In genomic region chr16:80899804-80900592, GRCh38 we compare ENCODE assay signal across 10 cellular contexts.
A peak's percentile ranks its signal among the peaks of the same experiment; 100 is the strongest.
DNase-seq lines count a peak whose midpoint lies in the region; ATAC-seq, FAIRE-seq and TF ChIP-seq lines count a peak whose summit lies in the region.
"Had no signal": no experiment of that assay in that cellular context is flagged by ENCODE, and none has a peak within 500 bp of the region (broad histone marks: within the 10 kb centered on the region; RNA-seq: fewer than 3 reads in every experiment).

No MANE protein-coding gene starts in this region.

- H3K9me3 Mint-ChIP-seq in GM23338 = no peaks in the 10 kb centered on the region
- no peaks in the 10 kb centered on the region for H3K9me3 Mint-ChIP-seq in immature natural killer cell
- H3K9me3 Mint-ChIP-seq: stimulated activated effector memory CD8-positive, alpha-beta T cell treated with anti-CD3 and anti-CD28 coated beads, Interleukin-12 subunit alpha, Interleukin-12 subunit beta, amount 100 ng/mL, for 72 hours had no signal

- POLR2A ChIA-PET in GM10248 (lab: Yijun Ruan, JAX) = no interaction called here

- no peaks in the 10 kb centered on the region for H3K79me2 ChIP-seq in GM23338 (replicated peaks; ENCODE audit: insufficient read depth)

- H4K20me1 ChIP-seq in GM23338 (replicated peaks; ENCODE audit: insufficient read depth) = no peaks in the 10 kb centered on the region

- TF ChIP-seq CTCF in brain microvascular endothelial cell (IDR thresholded peaks at IDR 0.05; ENCODE audit: low read depth, low read length, missing control alignments) = peak; percentile 21
- no peak for TF ChIP-seq CTCF in suprapubic skin (IDR thresholded peaks at IDR 0.05)
- TF ChIP-seq CTCF in GM10248 (IDR thresholded peaks at IDR 0.05; ENCODE audit: control extremely low read depth, extremely low read depth, low read depth, missing control alignments) = no peak
- TF ChIP-seq CTCF in GM23338 (conservative IDR thresholded peaks at IDR 0.05; ENCODE audit: low read depth in 2 of 2) = no peak

- H3K4me3 ChIP-seq in brain microvascular endothelial cell (ENCODE audit: low read depth, low read length) (no peak overlapping the region), suprapubic skin (no peak overlapping the region), GM23338 (no peak overlapping the region)

- peaks cover 4% of the 10 kb centered on the region for H3K27me3 Mint-ChIP-seq in GM23338 (ENCODE audit: insufficient read depth, low read depth, poor library complexity)
- peaks cover 0 to 5% (median 2%) of the 10 kb centered on the region in 3 donors for H3K27me3 Mint-ChIP-seq in immature natural killer cell (ENCODE audit: low read depth in 3 of 3)

- H3K27ac ChIP-seq in brain microvascular endothelial cell = peak overlapping the region; percentile 66
- H3K27ac ChIP-seq in suprapubic skin = no peak overlapping the region
- H3K27ac ChIP-seq in GM23338 (ENCODE audit: low read depth) = no peak overlapping the region

- FAIRE-seq in HTR-8/SVneo (lab: Jason Lieb, UNC) = no peak

- 35% methylated on average over 11 of the region's 11 CpGs for WGBS in suprapubic skin

- H2AFZ ChIP-seq in GM23338 = no peak overlapping the region

- H3K27ac Mint-ChIP-seq in GM23338 (no peak overlapping the region), immature natural killer cell (no peak overlapping the region)
- H3K27ac Mint-ChIP-seq: stimulated activated effector memory CD8-positive, alpha-beta T cell treated with anti-CD3 and anti-CD28 coated beads, Interleukin-12 subunit alpha, Interleukin-12 subunit beta, amount 100 ng/mL, for 72 hours had no signal

- 0 out of 2 replicates have a peak, but pooled peaks cover 7% of the 10 kb centered on the region for H3K9me2 ChIP-seq in GM23338 (ENCODE audit: insufficient read depth)

- no peak overlapping the region for H3K4me2 ChIP-seq in GM23338

- no peak for TF ChIP-seq POLR2A in suprapubic skin (IDR thresholded peaks at IDR 0.05)

- no peaks in the 10 kb centered on the region for H3K9me3 ChIP-seq in suprapubic skin

- in situ Hi-C loops in brain microvascular endothelial cell (cut with HindIII; ENCODE audit: low pct_ligation_motif_present, low sequenced_read_pairs) = no loop called here

- no peak for TF ChIP-seq EP300 in suprapubic skin (IDR thresholded peaks at IDR 0.05)

- DNase-seq in HTR-8/SVneo (ENCODE audit: insufficient read length, low spot score) (peak; percentile 35), brain microvascular endothelial cell (peak; percentile 93), hypothalamus (lab: John Stamatoyannopoulos, UW) (peak in 39 of 51 donors; percentile 1 to 63 (median 33)), suprapubic skin (ENCODE audit: low spot score in 2 of 2) (peak; percentile 62 to 88), GM10248 (ENCODE audit: extremely low spot score) (no peak), NCI-H1694 treated with DMSO at 0.1 percent for 48 hours (lab: John Stamatoyannopoulos, UW) (no peak), GM23338 (ENCODE audit: low spot score) (no peak), immature natural killer cell (no peak)
- DNase-seq: islet precursor cell had no signal

- CTCF ChIA-PET in GM10248 (lab: Yijun Ruan, JAX) = interaction anchor here (1.4 kb wide), 1 partner anchor 373 kb away, joined by 3 read pairs; no protein-coding TSS in a partner anchor

- no peaks in the 10 kb centered on the region for H3K4me1 ChIP-seq in suprapubic skin
- no peaks in the 10 kb centered on the region for H3K4me1 ChIP-seq in GM23338 (ENCODE audit: insufficient read depth)

- no peak for ATAC-seq in GM23338
- ATAC-seq: stimulated activated effector memory CD8-positive, alpha-beta T cell treated with anti-CD3 and anti-CD28 coated beads, Interleukin-12 subunit alpha, Interleukin-12 subunit beta, amount 100 ng/mL, for 72 hours had no signal

- no peaks in the 10 kb centered on the region for H3K36me3 ChIP-seq in brain microvascular endothelial cell (replicated peaks)
- no peaks in the 10 kb centered on the region for H3K36me3 ChIP-seq in suprapubic skin
- H3K36me3 ChIP-seq in GM23338 (ENCODE audit: insufficient read depth) = no peaks in the 10 kb centered on the region

- H3K36me3 Mint-ChIP-seq in GM23338 (ENCODE audit: low read depth) (no peaks in the 10 kb centered on the region), immature natural killer cell (no peaks in the 10 kb centered on the region)
- H3K36me3 Mint-ChIP-seq: stimulated activated effector memory CD8-positive, alpha-beta T cell treated with anti-CD3 and anti-CD28 coated beads, Interleukin-12 subunit alpha, Interleukin-12 subunit beta, amount 100 ng/mL, for 72 hours had no signal

- no peaks in the 10 kb centered on the region for H3F3A ChIP-seq in GM23338 (replicated peaks; ENCODE audit: low read depth)

- H3K27me3 ChIP-seq in brain microvascular endothelial cell (replicated peaks) = no peaks in the 10 kb centered on the region
- H3K27me3 ChIP-seq in suprapubic skin = no peaks in the 10 kb centered on the region
- H3K27me3 ChIP-seq in GM23338 (ENCODE audit: insufficient read depth) = no peaks in the 10 kb centered on the region

- H3K4me1 Mint-ChIP-seq in GM23338 (no peaks in the 10 kb centered on the region), immature natural killer cell (no peaks in the 10 kb centered on the region)
- H3K4me1 Mint-ChIP-seq: stimulated activated effector memory CD8-positive, alpha-beta T cell treated with anti-CD3 and anti-CD28 coated beads, Interleukin-12 subunit alpha, Interleukin-12 subunit beta, amount 100 ng/mL, for 72 hours had no signal

- H3K4me3 Mint-ChIP-seq in GM23338 = no peak overlapping the region
- no peak overlapping the region for H3K4me3 Mint-ChIP-seq in immature natural killer cell
- H3K4me3 Mint-ChIP-seq: stimulated activated effector memory CD8-positive, alpha-beta T cell treated with anti-CD3 and anti-CD28 coated beads, Interleukin-12 subunit alpha, Interleukin-12 subunit beta, amount 100 ng/mL, for 72 hours had no signal

TF ChIP-seq in GM23338, 12 proteins besides CTCF, POLR2A, EP300 and RAD21 (continues in another document):
- TF ChIP-seq REST (IDR thresholded peaks at IDR 0.05; ENCODE audit: unreplicated experiment) (no peak), EZH2 (IDR thresholded peaks at IDR 0.05; ENCODE audit: low read depth, unreplicated experiment) (no peak), ETS1 (IDR thresholded peaks at IDR 0.05) (no peak), NANOG (IDR thresholded peaks at IDR 0.05; ENCODE audit: borderline replicate concordance) (no peak), ZNF114 (CRISPR knock-in tag; IDR thresholded peaks at IDR 0.05) (no peak), ZNF331 (CRISPR knock-in tag; IDR thresholded peaks at IDR 0.05; ENCODE audit: low read depth) (no peak), JUNB (IDR thresholded peaks at IDR 0.05; ENCODE audit: unreplicated experiment) (no peak)

Comparison
In these comparisons a context has a peak if more than half of its experiments do, and no peak if none do; other contexts are left out.
1. DNase-seq: peak in HTR-8/SVneo (single experiment), brain microvascular endothelial cell (single experiment), hypothalamus (39 of 51) and suprapubic skin (2 of 2); none in GM10248 (single experiment), NCI-H1694 treated with DMSO at 0.1 percent for 48 hours (single experiment), GM23338 (single experiment) and immature natural killer cell (0 of 3).